Comparison of ENCODE assay signal across 23 cellular contexts in the genomic region with DNA sequence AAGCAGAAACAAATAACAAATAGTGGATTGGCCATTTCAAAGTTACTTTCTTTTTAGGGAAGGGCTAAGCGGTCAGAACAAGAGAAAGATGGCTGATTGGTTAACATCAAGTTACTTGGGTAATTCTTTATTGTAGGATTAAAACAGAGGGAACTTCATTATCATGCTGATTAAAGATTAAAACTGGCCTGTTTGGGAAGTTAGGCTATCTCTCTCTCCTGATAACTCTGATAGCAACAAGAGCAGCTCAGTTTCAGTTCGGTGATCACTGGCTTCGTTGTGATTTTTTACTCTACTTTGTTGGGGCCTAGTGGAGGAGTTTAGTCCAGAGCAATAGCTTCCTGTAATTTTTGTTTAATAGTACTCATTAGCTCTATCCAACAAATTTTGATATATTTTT. TPM values are rescaled to one million over a fixed set of nuclear protein-coding genes. Genes with fewer than 3 reads are reported as not detected.
DNase-seq lines count a peak whose midpoint lies in the region; ATAC-seq, FAIRE-seq and TF ChIP-seq lines count a peak whose summit lies in the region.
"Had no signal": no experiment of that assay in that cellular context is flagged by ENCODE, and none has a peak within 500 bp of the region (broad histone marks: within the 10 kb centered on the region; RNA-seq: fewer than 3 reads in every experiment).

No MANE protein-coding gene starts in this region.

- H3K4me3 Mint-ChIP-seq in H9 = no peak overlapping the region
- no peak overlapping the region for H3K4me3 Mint-ChIP-seq in activated CD8-positive, alpha-beta memory T cell treated with anti-CD3 and anti-CD28 coated beads, Interleukin-2, amount 10 ng/mL, durations not matched to agents 7 days and 5 days
- H3K4me3 Mint-ChIP-seq: CD4-positive, alpha-beta memory T cell; GM23338 had no signal

- H3K4ac ChIP-seq in H9 (ENCODE audit: low read depth, low read length) = no peak overlapping the region

- H3K4me2 ChIP-seq in H9 (ENCODE audit: insufficient read depth, insufficient read length, low read length) (no peak overlapping the region), GM12878 (ENCODE audit: control insufficient read depth, insufficient read depth) (no peak overlapping the region), osteoblast (ENCODE audit: insufficient read depth, low read length) (no peak overlapping the region)
- H3K4me2 ChIP-seq: A549, GM23338 had no signal

- DNase-seq in H9 = no peak
- no peak for DNase-seq in GM12878 (ENCODE audit: low read depth, low spot score)
- DNase-seq in osteoblast (ENCODE audit: insufficient read length, low spot score, missing footprints) = no peak
- DNase-seq in activated CD8-positive, alpha-beta memory T cell treated with anti-CD3 and anti-CD28 coated beads, Interleukin-2, amount 10 ng/mL, durations not matched to agents 7 days and 5 days = no peak
- DNase-seq in T-helper 1 cell = no peak
- no peak for DNase-seq in urothelium cell line (ENCODE audit: low spot score)
- DNase-seq: C1 segment of cervical spinal cord; CD4-positive, alpha-beta memory T cell; COR-L47; DMS53; KBM-7; MG63; NCI-H2029; NCI-H446 treated with DMSO at 0.1 percent for 48 hours; NCI-H526; NCI-H82; SHP77 had no signal

- no peak overlapping the region for H3T11ph ChIP-seq in H9 (ENCODE audit: low read length)

- no peaks in the 10 kb centered on the region for H3K36me3 ChIP-seq in HUES64 (ENCODE audit: insufficient read depth, low read length)
- no peaks in the 10 kb centered on the region for H3K36me3 ChIP-seq in GM12878 (ENCODE audit: control insufficient read depth in 2 of 2, insufficient read depth in 2 of 2, low read length in 1 of 2)
- no peaks in the 10 kb centered on the region for H3K36me3 ChIP-seq in osteoblast (ENCODE audit: insufficient read depth, low read length)
- H3K36me3 ChIP-seq: HAP-1, MG63 had no signal

- no peak overlapping the region for H2BK5ac ChIP-seq in H9 (ENCODE audit: insufficient read length, low read length)

- H4K20me1 ChIP-seq in H9 (ENCODE audit: control insufficient read depth, insufficient read depth, insufficient read length) (no peaks in the 10 kb centered on the region), GM12878 (ENCODE audit: control insufficient read depth, insufficient read depth) (no peaks in the 10 kb centered on the region), osteoblast (ENCODE audit: insufficient read depth, low read length) (no peaks in the 10 kb centered on the region)

- in situ Hi-C loops in GM12878 (cut with MboI) = no loop called here

- no peak overlapping the region for H2BK20ac ChIP-seq in H9 (ENCODE audit: low read depth, low read length, poor library complexity, severe bottlenecking)

- POLR2A ChIA-PET in GM12878 (lab: Charles Lee) = no interaction called here

- peak; percentile 13 for FAIRE-seq in GM12878 (lab: Jason Lieb, UNC)
- no peak for FAIRE-seq in urothelium cell line (lab: Jason Lieb, UNC)
- FAIRE-seq: A549 had no signal

- peaks cover 2 to 4% of the 10 kb centered on the region in 2 experiments; a peak in 3 of 5 replicates for H3K9me3 Mint-ChIP-seq in H9
- no peaks in the 10 kb centered on the region for H3K9me3 Mint-ChIP-seq in activated CD8-positive, alpha-beta memory T cell treated with anti-CD3 and anti-CD28 coated beads, Interleukin-2, amount 10 ng/mL, durations not matched to agents 7 days and 5 days (ENCODE audit: low read depth)

- no peak overlapping the region for H3K14ac ChIP-seq in H9 (ENCODE audit: insufficient read depth, low read length)

- no peaks in the 10 kb centered on the region; the same call in 1 of the 2 replicates for H3K27me3 Mint-ChIP-seq in H9 (ENCODE audit: low read depth)
- H3K27me3 Mint-ChIP-seq in activated CD8-positive, alpha-beta memory T cell treated with anti-CD3 and anti-CD28 coated beads, Interleukin-2, amount 10 ng/mL, durations not matched to agents 7 days and 5 days = no peaks in the 10 kb centered on the region
- H3K27me3 Mint-ChIP-seq: CD4-positive, alpha-beta memory T cell had no signal

- intact Hi-C loops in GM12878 (cut with micrococcal nuclease; ENCODE audit: unreplicated experiment) = no loop called here

- H3K27ac ChIP-seq in H9 (ENCODE audit: insufficient read length, low read depth, low read length) = no peak overlapping the region
- H3K27ac ChIP-seq in HUES64 (ENCODE audit: low read depth, low read length) = peak overlapping the region; percentile 29; the same call in 1 of the 2 replicates
- H3K27ac ChIP-seq in GM12878 (ENCODE audit: control insufficient read depth, insufficient read depth) = no peak overlapping the region
- no peak overlapping the region for H3K27ac ChIP-seq in osteoblast (ENCODE audit: low read depth, low read length)
- H3K27ac ChIP-seq: A549, RWPE1 had no signal

- H3K36me3 Mint-ChIP-seq in H9 (ENCODE audit: insufficient read depth in 1 of 3, low read depth in 3 of 3) = peaks cover 0 to 2% (median 2%) of the 10 kb centered on the region in 3 experiments; a peak in 1 of 7 replicates
- no peaks in the 10 kb centered on the region for H3K36me3 Mint-ChIP-seq in activated CD8-positive, alpha-beta memory T cell treated with anti-CD3 and anti-CD28 coated beads, Interleukin-2, amount 10 ng/mL, durations not matched to agents 7 days and 5 days
- H3K36me3 Mint-ChIP-seq: CD4-positive, alpha-beta memory T cell had no signal

- H3K79me2 ChIP-seq in H9 (ENCODE audit: insufficient read depth, low read length) (no peaks in the 10 kb centered on the region), GM12878 (ENCODE audit: control insufficient read depth, insufficient read depth, low read length) (no peaks in the 10 kb centered on the region), osteoblast (ENCODE audit: insufficient read depth, low read length) (no peaks in the 10 kb centered on the region)

- H3K79me1 ChIP-seq in H9 (ENCODE audit: insufficient read depth, low read depth, low read length, poor library complexity, severe bottlenecking) = no peaks in the 10 kb centered on the region

- no peak overlapping the region for H3K18ac ChIP-seq in H9 (ENCODE audit: insufficient read length, low read depth, low read length)

- H4K8ac ChIP-seq in H9 (replicated peaks; ENCODE audit: insufficient read length, low read depth, low read length) = no peak overlapping the region

- no peak overlapping the region for H2AK5ac ChIP-seq in H9 (ENCODE audit: insufficient read length, low read length)

- no peak for TF ChIP-seq POLR2A in GM12878 (IDR thresholded peaks at IDR 0.05; ENCODE audit: low read depth, low read length)

- no peaks in the 10 kb centered on the region for H3K23me2 ChIP-seq in H9 (ENCODE audit: insufficient read length, low read depth, low read length, poor library complexity, severe bottlenecking)

- H3K9ac ChIP-seq in H9 (ENCODE audit: extremely low read depth, insufficient read length, low read length) = no peak overlapping the region
- H3K9ac ChIP-seq in HUES64 (ENCODE audit: low read depth, low read length) = no peak overlapping the region
- no peak overlapping the region for H3K9ac ChIP-seq in GM12878 (ENCODE audit: control insufficient read depth, insufficient read depth, low read length)

- no TSS peak for BruUV-seq in GM12878 (replicated peaks; lab: Mats Ljungman, UMichigan)

- no peak overlapping the region for H2AFZ ChIP-seq in H9 (ENCODE audit: low read length)
- no peak overlapping the region for H2AFZ ChIP-seq in GM12878 (ENCODE audit: control insufficient read depth, low read depth, low read length)
- H2AFZ ChIP-seq in osteoblast (ENCODE audit: low read length) = peak overlapping the region; percentile 9
- H2AFZ ChIP-seq: GM23338 had no signal

- CTCF ChIA-PET in GM12878 (lab: Yijun Ruan, JAX) = interaction anchor here (1.1 kb wide), 1 partner anchor 107 kb away, joined by 3 read pairs; no protein-coding TSS in a partner anchor
- CTCF ChIA-PET in activated CD8-positive, alpha-beta memory T cell treated with anti-CD3 and anti-CD28 coated beads, Interleukin-2, amount 10 ng/mL, durations not matched to agents 7 days and 5 days (lab: Charles Lee) = no interaction called here

- SMC1A ChIA-PET in GM12878 (lab: Charles Lee; ENCODE audit: uncharacterized antibody, unreplicated experiment) = interaction anchor here (1.4 kb wide), 1 partner anchor 8 kb away, joined by 4 read pairs; no protein-coding TSS in a partner anchor

- H3K56ac ChIP-seq in H9 (ENCODE audit: insufficient read length, low read depth, low read length) = no peak overlapping the region

- H3K27ac Mint-ChIP-seq in H9 = peak overlapping the region in 2 of 3 experiments; percentile 27 to 69; a peak in 2 of 7 replicates
- no peak overlapping the region for H3K27ac Mint-ChIP-seq in activated CD8-positive, alpha-beta memory T cell treated with anti-CD3 and anti-CD28 coated beads, Interleukin-2, amount 10 ng/mL, durations not matched to agents 7 days and 5 days
- H3K27ac Mint-ChIP-seq: CD4-positive, alpha-beta memory T cell; GM23338 had no signal

- no CpG with 5 or more reads among the region's 3 CpGs for WGBS in H9 (ENCODE audit: extremely low coverage, insufficient read length, low lambda C conversion rate)
- WGBS in HUES64 = 86% methylated on average over 3 of the region's 3 CpGs
- 54% methylated on average over 3 of the region's 3 CpGs for WGBS in GM12878 (ENCODE audit: insufficient coverage, insufficient replicate concordance, low lambda C conversion rate, missing lambda C conversion rate)

- H3K4me3 ChIP-seq in HUES64 (ENCODE audit: low read length) (no peak overlapping the region), GM12878 (no peak overlapping the region), osteoblast (ENCODE audit: insufficient read depth, low read length) (no peak overlapping the region)
- H3K4me3 ChIP-seq: A549, GM23338, HAP-1, MG63 had no signal

- no peak for TF ChIP-seq EP300 in GM12878 (IDR thresholded peaks at IDR 0.05; ENCODE audit: borderline replicate concordance in 1 of 2, control insufficient read depth in 1 of 2, low read depth in 2 of 2, low read length in 2 of 2)

- no peak overlapping the region for H3K23ac ChIP-seq in H9 (ENCODE audit: insufficient read length, low read depth, low read length)

- H3K4me1 Mint-ChIP-seq in H9 = peaks cover 25 to 43% of the 10 kb centered on the region in 2 experiments
- no peaks in the 10 kb centered on the region for H3K4me1 Mint-ChIP-seq in activated CD8-positive, alpha-beta memory T cell treated with anti-CD3 and anti-CD28 coated beads, Interleukin-2, amount 10 ng/mL, durations not matched to agents 7 days and 5 days
- H3K4me1 Mint-ChIP-seq: CD4-positive, alpha-beta memory T cell had no signal

- H3K4me1 ChIP-seq in H9 (ENCODE audit: insufficient read depth, low read length) (peaks cover 4% of the 10 kb centered on the region; the same call in 1 of the 2 replicates), HUES64 (ENCODE audit: insufficient read depth, low read length) (peaks cover 22% of the 10 kb centered on the region), GM12878 (ENCODE audit: control insufficient read depth, insufficient read depth, low read length) (no peaks in the 10 kb centered on the region), osteoblast (ENCODE audit: insufficient read depth, low read length) (no peaks in the 10 kb centered on the region)
- H3K4me1 ChIP-seq: A549 had no signal

- RAD21 ChIA-PET in GM12878 (lab: Charles Lee; ENCODE audit: unreplicated experiment) = no interaction called here

- H2BK15ac ChIP-seq in H9 (ENCODE audit: low read depth, low read length) = no peak overlapping the region

- TF ChIP-seq CTCF in H9 (conservative IDR thresholded peaks at IDR 0.05) (no peak), GM12878 (IDR thresholded peaks at IDR 0.05 in 2 of 3, conservative IDR thresholded peaks at IDR 0.05 in 1 of 3; ENCODE audit: control insufficient read depth in 2 of 3, extremely low read depth in 1 of 3, insufficient read depth in 1 of 3, low read depth in 3 of 3, low read length in 3 of 3) (no peak), osteoblast (IDR thresholded peaks at IDR 0.05; ENCODE audit: extremely low read depth, low read depth, low read length) (no peak)

- H2BK120ac ChIP-seq in H9 (ENCODE audit: low read depth, low read length, poor library complexity, severe bottlenecking) = no peak overlapping the region

- TF ChIP-seq RAD21 in GM12878 (IDR thresholded peaks at IDR 0.05; ENCODE audit: insufficient read depth, low read depth, low read length) = no peak

- H3K9me3 ChIP-seq in H9 (ENCODE audit: control insufficient read depth, low read depth, low read length) (no peaks in the 10 kb centered on the region), HUES64 (ENCODE audit: insufficient read depth, low read depth, low read length) (no peaks in the 10 kb centered on the region), GM12878 (replicated peaks; ENCODE audit: control insufficient read depth, insufficient read depth, low read length) (no peaks in the 10 kb centered on the region), osteoblast (ENCODE audit: low read depth, low read length) (no peaks in the 10 kb centered on the region)
- H3K9me3 ChIP-seq: A549, HAP-1 had no signal

- H3K27me3 ChIP-seq in H9 (ENCODE audit: insufficient read depth, low read length) (no peaks in the 10 kb centered on the region), HUES64 (ENCODE audit: insufficient read depth, low read length) (no peaks in the 10 kb centered on the region), GM12878 (replicated peaks in 1 of 2; ENCODE audit: control insufficient read depth in 2 of 2, insufficient read depth in 2 of 2, low read length in 1 of 2) (no peaks in the 10 kb centered on the region), osteoblast (ENCODE audit: insufficient read depth, low read length) (no peaks in the 10 kb centered on the region)
- H3K27me3 ChIP-seq: MG63 had no signal

- H2BK12ac ChIP-seq in H9 (ENCODE audit: insufficient read length, low read depth, low read length) = no peak overlapping the region

- no peak overlapping the region for H4K91ac ChIP-seq in H9 (ENCODE audit: insufficient read length, low read depth, low read length)

- no peak for ATAC-seq in GM12878
- ATAC-seq in activated CD8-positive, alpha-beta memory T cell treated with anti-CD3 and anti-CD28 coated beads, Interleukin-2, amount 10 ng/mL, durations not matched to agents 7 days and 5 days = no peak
- ATAC-seq: A549, GM23338, Panc1 had no signal

- H4K5ac ChIP-seq in H9 (ENCODE audit: insufficient read length, low read depth, low read length) = no peak overlapping the region

RNA-seq across cellular contexts. Expression of a gene that starts 20.5 kb away (rescaled TPM):
- total RNA-seq in H9 (2021) (41.3 and 44.6 TPM in 2 replicates), GM12878 (2014; rRNA removed) (39.8 and 42.4 TPM in 2 replicates), GM12878 (2014; rRNA removed; fragmentation: Illumina TruSeq; extraction: Trizol) (49.9 and 51.7 TPM in 2 replicates), GM12878 (2021) (35.5 and 39.5 TPM in 2 replicates), osteoblast (64.8 and 73.1 TPM in 2 replicates)
- 40.8 TPM for polyA plus RNA-seq in HUES64 (2013, experiment 1 of 2)
- 41.1 TPM for polyA plus RNA-seq in HUES64 (2013, experiment 2 of 2)
- 159 TPM in 2 replicates for total RNA-seq in GM12878 (2013; cell fraction: nucleolus; rRNA removed)
- polyA plus RNA-seq in GM12878 (2011; ENCODE audit: low read depth) = 15.6 TPM
- polyA plus RNA-seq in GM12878 (2011; rRNA removed) (33.6 and 51.1 TPM in 2 replicates), GM12878 (2014; fragmentation: Illumina TruSeq; extraction: Trizol) (37.9 and 47.6 TPM in 2 replicates), GM12878 (2014; fragmentation: Nextera tagmentation; extraction: Ambion mirVana) (10 to 100 TPM; 17.7 to 31.5 TPM), GM12878 (2014; rRNA removed) (24.3 and 32.8 TPM in 2 replicates), GM12878 (2016; fragmentation: Nextera tagmentation; extraction: Ambion mirVana) (10 to 100 TPM; 45.9 to 49.0 TPM)
- polyA plus RNA-seq in GM12878 (2011; cell fraction: cytosol; rRNA removed) = 12.9 and 20.6 TPM in 2 replicates
- polyA plus RNA-seq in GM12878 (2011; cell fraction: nucleus; rRNA removed) = 18.0 and 22.2 TPM in 2 replicates
- 23.8 and 32.6 TPM in 2 replicates for polyA plus RNA-seq in GM12878 (2012)
- 58.5 and 99.5 TPM in 2 replicates for polyA minus RNA-seq in GM12878 (2011; rRNA and poly(A)+ RNA removed)
- polyA minus RNA-seq in GM12878 (2011; cell fraction: cytosol; rRNA and poly(A)+ RNA removed) = 19.1 and 22.6 TPM in 2 replicates
- polyA minus RNA-seq in GM12878 (2011; cell fraction: nucleus; rRNA and poly(A)+ RNA removed) = 63.1 and 119 TPM in 2 replicates
- 10 to 100 TPM; 37.5 to 47.8 TPM for total RNA-seq in activated CD8-positive, alpha-beta memory T cell treated with anti-CD3 and anti-CD28 coated beads, Interleukin-2, amount 10 ng/mL, durations not matched to agents 7 days and 5 days
